In genomic region chr2:224682121-224682520, GRCh38 we compare ENCODE assay signal across 23 cellular contexts. TPM values are rescaled to one million over a fixed set of nuclear protein-coding genes. Genes with fewer than 3 reads are reported as not detected.
DNase-seq lines count a peak whose midpoint lies in the region.
"Had no signal": no experiment of that assay in that cellular context is flagged by ENCODE, and none has a peak within 500 bp of the region (broad histone marks: within the 10 kb centered on the region; RNA-seq: fewer than 3 reads in every experiment).

No MANE protein-coding gene starts in this region.

- no peaks in the 10 kb centered on the region for H3K9me3 Mint-ChIP-seq in CD4-positive, alpha-beta memory T cell
- H3K9me3 Mint-ChIP-seq: T-cell had no signal

- H3K27me3 Mint-ChIP-seq in CD4-positive, alpha-beta memory T cell = peaks cover 2 to 4% of the 10 kb centered on the region in 2 donors

- intact Hi-C loops in CD4-positive, alpha-beta memory T cell (cut with micrococcal nuclease) = no loop called here

- no peaks in the 10 kb centered on the region for H3K36me3 ChIP-seq in SJCRH30
- H3K36me3 ChIP-seq in CD4-positive, alpha-beta memory T cell (ENCODE audit: insufficient read depth, low read length) = no peaks in the 10 kb centered on the region
- H3K36me3 ChIP-seq: MG63 had no signal

- H3K27ac ChIP-seq in SJCRH30 = peak overlapping the region; percentile 5; the same call in 1 of the 2 replicates
- H3K27ac ChIP-seq in CD4-positive, alpha-beta memory T cell (ENCODE audit: low read depth, low read length) = no peak overlapping the region

- H3K9me3 ChIP-seq in SJCRH30 (replicated peaks) = no peaks in the 10 kb centered on the region
- no peaks in the 10 kb centered on the region for H3K9me3 ChIP-seq in CD4-positive, alpha-beta memory T cell (ENCODE audit: control insufficient read depth in 1 of 2, low read length in 2 of 2)
- H3K9me3 ChIP-seq: MG63 had no signal

- H3K36me3 Mint-ChIP-seq in CD4-positive, alpha-beta memory T cell = no peaks in the 10 kb centered on the region
- H3K36me3 Mint-ChIP-seq: T-cell had no signal

- no peak overlapping the region for H3K4me3 ChIP-seq in SJCRH30
- H3K4me3 ChIP-seq in CD4-positive, alpha-beta memory T cell (ENCODE audit: low read length in 2 of 2) = no peak overlapping the region
- H3K4me3 ChIP-seq: MG63 had no signal

- H3K27me3 ChIP-seq in SJCRH30 = no peaks in the 10 kb centered on the region
- H3K27me3 ChIP-seq in CD4-positive, alpha-beta memory T cell (ENCODE audit: insufficient read depth, low read length) = no peaks in the 10 kb centered on the region
- H3K27me3 ChIP-seq: MG63 had no signal

- H3K27ac Mint-ChIP-seq in CD4-positive, alpha-beta memory T cell = no peak overlapping the region
- H3K27ac Mint-ChIP-seq: T-cell had no signal

- POLR2A ChIA-PET in CD4-positive, alpha-beta memory T cell (lab: Charles Lee; ENCODE audit: partially characterized antibody) = no interaction called here

- H3K4me1 Mint-ChIP-seq in CD4-positive, alpha-beta memory T cell = peaks cover 0 to 1% (median 0%) of the 10 kb centered on the region in 4 donors
- H3K4me1 Mint-ChIP-seq: T-cell had no signal

- peaks cover 39% of the 10 kb centered on the region for H3K4me1 ChIP-seq in SJCRH30
- no peaks in the 10 kb centered on the region for H3K4me1 ChIP-seq in CD4-positive, alpha-beta memory T cell (ENCODE audit: insufficient read depth, low read length)

- no peak overlapping the region for H3K4me3 Mint-ChIP-seq in CD4-positive, alpha-beta memory T cell
- H3K4me3 Mint-ChIP-seq: T-cell had no signal

- CTCF ChIA-PET in CD4-positive, alpha-beta memory T cell (lab: Charles Lee; ENCODE audit: partially characterized antibody) = no interaction called here

- peak; percentile 11 for DNase-seq in NCI-H345 (lab: John Stamatoyannopoulos, UW)
- DNase-seq in NCI-H345 treated with DMSO at 0.1 percent for 48 hours (lab: John Stamatoyannopoulos, UW; ENCODE audit: unreplicated experiment) = no peak
- peak; percentile 63 for DNase-seq in NCI-H446 treated with DMSO at 0.1 percent for 48 hours (lab: John Stamatoyannopoulos, UW)
- DNase-seq in SJCRH30 = peak; percentile 52 to 82
- no peak for DNase-seq in DMS53 treated with DMSO at 0.1 percent for 48 hours (lab: John Stamatoyannopoulos, UW; ENCODE audit: unreplicated experiment)
- DNase-seq in CD4-positive, alpha-beta memory T cell = no peak
- DNase-seq in GM19240 (ENCODE audit: insufficient read length, low spot score) = no peak
- DNase-seq in occipital lobe (lab: John Stamatoyannopoulos, UW) = no peak
- DNase-seq: 8988T; COR-L47; EL; Kasumi-1; MG63; NCI-H1105; NCI-H187; NCI-H510A treated with DMSO at 0.1 percent for 48 hours; NK-92 treated with Interleukin-12 subunit alpha and Interleukin-12 subunit beta, amount 100 ng/mL, for 24 hours; OCI-M1; SHP77; T-cell had no signal

RNA-seq across cellular contexts. Expression of gene CCDC195, which starts 34.0 kb away (rescaled TPM):
- total RNA-seq in SJCRH30 (2014; rRNA removed; shearing (Covaris generic)) = 0.91 and 1.1 TPM in 2 replicates
- not detected for total RNA-seq in CD4-positive, alpha-beta memory T cell
- not detected for polyA plus RNA-seq in CD4-positive, alpha-beta memory T cell
- total RNA-seq in occipital lobe = not detected
- total RNA-seq: H4, RPMI7951, T-cell had no signal
- polyA plus RNA-seq: AG04450 had no signal

Comparison
In these comparisons a context has a peak if more than half of its experiments do, and no peak if none do; other contexts are left out.
1. DNase-seq: peak in NCI-H345 (single experiment), NCI-H446 treated with DMSO at 0.1 percent for 48 hours (single experiment) and SJCRH30 (2 of 2); none in NCI-H345 treated with DMSO at 0.1 percent for 48 hours (single experiment), DMS53 treated with DMSO at 0.1 percent for 48 hours (single experiment), CD4-positive, alpha-beta memory T cell (0 of 5), GM19240 (single experiment) and occipital lobe (single experiment).